12 cellular contexts compared by ENCODE assay signal in the genomic region with DNA sequence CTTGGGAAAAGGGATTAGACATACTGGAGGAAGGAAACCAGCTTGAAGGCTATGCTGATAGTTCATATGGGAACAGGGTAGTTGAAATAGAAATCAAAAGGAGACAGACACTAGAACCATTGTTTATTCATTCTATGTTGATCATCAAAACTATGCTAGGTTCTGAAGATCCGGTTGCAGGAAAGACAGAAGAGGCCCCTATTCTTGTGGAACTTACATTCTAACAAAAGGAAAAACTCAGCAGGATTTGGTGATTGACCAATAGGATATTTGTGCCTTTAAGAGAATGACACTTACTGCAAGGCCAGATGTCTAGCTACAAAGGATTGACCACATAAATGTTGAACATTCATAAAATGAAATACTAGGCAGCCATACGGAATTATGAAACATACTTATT.
A peak's percentile ranks its signal among the peaks of the same experiment; 100 is the strongest.
DNase-seq lines count a peak whose midpoint lies in the region; ATAC-seq, FAIRE-seq and TF ChIP-seq lines count a peak whose summit lies in the region.
"Had no signal": no experiment of that assay in that cellular context is flagged by ENCODE, and none has a peak within 500 bp of the region (broad histone marks: within the 10 kb centered on the region; RNA-seq: fewer than 3 reads in every experiment).

No MANE protein-coding gene starts in this region.

- H3K27me3 ChIP-seq in PC-9 (ENCODE audit: insufficient read depth, low read depth): no peaks in the 10 kb centered on the region
- no peaks in the 10 kb centered on the region for H3K27me3 ChIP-seq in muscle layer of duodenum (ENCODE audit: low read depth, low read length)
- H3K27me3 ChIP-seq in small intestine (ENCODE audit: control insufficient read depth in 2 of 2, insufficient read depth in 2 of 2, low read length in 2 of 2): no peaks in the 10 kb centered on the region
- H3K27me3 ChIP-seq: vagina had no signal

- H3K36me3 ChIP-seq in PC-9 (ENCODE audit: low read depth) (no peaks in the 10 kb centered on the region), muscle layer of duodenum (ENCODE audit: control insufficient read depth in 1 of 2, insufficient read depth in 2 of 2, low read length in 2 of 2) (no peaks in the 10 kb centered on the region), small intestine (ENCODE audit: control insufficient read depth in 2 of 2, insufficient read depth in 2 of 2, low read length in 2 of 2) (no peaks in the 10 kb centered on the region)
- H3K36me3 ChIP-seq: vagina had no signal

- H3K4me2 ChIP-seq in A549 (peak overlapping the region; percentile 36; the same call in 2 of the 3 replicates), PC-9 (peak overlapping the region; percentile 54)

- POLR2A ChIA-PET in A549 (lab: Yijun Ruan, JAX) (interaction anchor here (1.1 kb wide), 1 partner anchor 35 kb away, joined by 12 read pairs; no protein-coding TSS in a partner anchor), PC-9 (lab: Charles Lee; ENCODE audit: unreplicated experiment) (interaction anchor here (0.6 kb wide), 1 partner anchor 430 kb away, joined by 4 read pairs; no protein-coding TSS in a partner anchor)

- intact Hi-C loops in PC-9 (cut with micrococcal nuclease; ENCODE audit: unreplicated experiment): no loop called here

- H3K79me2 ChIP-seq in PC-9 (ENCODE audit: low read depth): no peaks in the 10 kb centered on the region

- peaks cover 10% of the 10 kb centered on the region; the same call in 1 of the 2 replicates for H3F3A ChIP-seq in PC-9 (ENCODE audit: insufficient read depth, low read depth)

- H4K20me1 ChIP-seq in PC-9 (ENCODE audit: insufficient read depth): no peaks in the 10 kb centered on the region

- no peak for TF ChIP-seq RAD21 in A549 (conservative IDR thresholded peaks at IDR 0.05 in 1 of 2, IDR thresholded peaks at IDR 0.05 in 1 of 2)

- ATAC-seq in A549: no peak
- ATAC-seq in GM19351 (IDR thresholded peaks at IDR 0.05; ENCODE audit: unreplicated experiment): no peak
- no peak for ATAC-seq in HG03095 (IDR thresholded peaks at IDR 0.05; ENCODE audit: unreplicated experiment)
- ATAC-seq: activated CD8-positive, alpha-beta T cell treated with anti-CD3 and anti-CD28 coated beads, Interleukin-2, amount 10 ng/mL, durations not matched to agents 7 days and 5 days had no signal

- TF ChIP-seq POLR2A in A549 (IDR thresholded peaks at IDR 0.05; ENCODE audit: low read length): no peak

- no peak for TF ChIP-seq EP300 in A549 (IDR thresholded peaks at IDR 0.05)

- BruUV-seq in PC-9 (replicated peaks; lab: Mats Ljungman, UMichigan): no TSS peak

- H3K9me3 ChIP-seq in A549 (no peaks in the 10 kb centered on the region), PC-9 (ENCODE audit: insufficient read depth, low read depth) (no peaks in the 10 kb centered on the region), muscle layer of duodenum (ENCODE audit: control insufficient read depth in 1 of 2, low read length in 2 of 2) (no peaks in the 10 kb centered on the region), small intestine (ENCODE audit: control insufficient read depth, low read depth) (no peaks in the 10 kb centered on the region)
- H3K9me3 ChIP-seq: vagina had no signal

- H3K9me2 ChIP-seq in PC-9 (ENCODE audit: insufficient read depth): no peaks in the 10 kb centered on the region

- H3K4me3 ChIP-seq in A549 (no peak overlapping the region), PC-9 (no peak overlapping the region), muscle layer of duodenum (ENCODE audit: low read depth in 1 of 2, low read length in 2 of 2) (no peak overlapping the region), small intestine (ENCODE audit: low read depth in 1 of 2, low read length in 2 of 2) (no peak overlapping the region)
- H3K4me3 ChIP-seq: vagina had no signal

- H2AFZ ChIP-seq in PC-9: no peak overlapping the region

- H3K4me1 ChIP-seq in A549 (peaks cover 56% of the 10 kb centered on the region), PC-9 (replicated peaks; ENCODE audit: insufficient read depth) (peaks cover 28% of the 10 kb centered on the region), muscle layer of duodenum (ENCODE audit: control insufficient read depth in 1 of 2, insufficient read depth in 2 of 2, low read length in 2 of 2) (peaks cover 5 to 9% of the 10 kb centered on the region in 2 donors), small intestine (ENCODE audit: control insufficient read depth in 2 of 2, insufficient read depth in 1 of 2, low read depth in 1 of 2, low read length in 1 of 2) (no peaks in the 10 kb centered on the region)

- H3K27ac ChIP-seq in A549: peak overlapping the region; percentile 72 to 74; a peak in 5 of 6 replicates
- peak overlapping the region; percentile 91 for H3K27ac ChIP-seq in PC-9
- H3K27ac ChIP-seq in muscle layer of duodenum (ENCODE audit: low read length): peak overlapping the region; percentile 73
- H3K27ac ChIP-seq in small intestine (ENCODE audit: low read depth in 1 of 2, low read length in 1 of 2): no peak overlapping the region
- H3K27ac ChIP-seq: vagina had no signal

- WGBS in A549 (ENCODE audit: missing lambda C conversion rate): 88% methylated on average over 2 of the region's 2 CpGs
- 76 to 85% (median 80%) methylated on average over 2 of the region's 2 CpGs for WGBS in small intestine, 3 donors

- TF ChIP-seq CTCF in A549 (IDR thresholded peaks at IDR 0.05) (no peak), PC-9 (conservative IDR thresholded peaks at IDR 0.05) (no peak)

- DNase-seq in A549 (ENCODE audit: low read depth in 1 of 2, low spot score in 1 of 2): no peak
- no peak for DNase-seq in PC-9
- DNase-seq in dermis blood vessel endothelial cell: peak; percentile 10
- no peak for DNase-seq in small intestine
- no peak for DNase-seq in NCI-H2107 (lab: John Stamatoyannopoulos, UW)
- DNase-seq: activated CD8-positive, alpha-beta T cell treated with anti-CD3 and anti-CD28 coated beads, Interleukin-2, amount 10 ng/mL, durations not matched to agents 7 days and 5 days; activated naive CD4-positive, alpha-beta T cell treated with anti-CD3 and anti-CD28 coated beads, Interleukin-2, amount 50 U/mL, for 16 hours; NCI-H146 had no signal

- CTCF ChIA-PET in A549 (lab: Yijun Ruan, JAX) (interaction anchor here (0.7 to 1.6 kb wide), 2 partner anchors 52 to 1020 kb away, joined by 3 to 5 read pairs; no protein-coding TSS in a partner anchor), PC-9 (lab: Charles Lee) (no interaction called here)

- FAIRE-seq in A549 (lab: Jason Lieb, UNC): no peak
- no peak for FAIRE-seq in small intestine (lab: Jason Lieb, UNC)

TF ChIP-seq in A549, 52 proteins besides CTCF, POLR2A, EP300 and RAD21:
- TF ChIP-seq FOXS1 (CRISPR knock-in tag; IDR thresholded peaks at IDR 0.05): no peak
- TF ChIP-seq KDM5A (IDR thresholded peaks at IDR 0.05): no peak

Comparison
In these comparisons a context has a peak if more than half of its experiments do, and no peak if none do; other contexts are left out.
1. H3K27ac ChIP-seq: peak in A549 (2 of 2), PC-9 (single experiment) and muscle layer of duodenum (single experiment); none in small intestine (0 of 2).